17 cellular contexts compared by ENCODE assay signal in genomic region chr6:45640811-45641210, GRCh38.
DNase-seq lines count a peak whose midpoint lies in the region; ATAC-seq, FAIRE-seq and TF ChIP-seq lines count a peak whose summit lies in the region.
"Had no signal": no experiment of that assay in that cellular context is flagged by ENCODE, and none has a peak within 500 bp of the region (broad histone marks: within the 10 kb centered on the region; RNA-seq: fewer than 3 reads in every experiment).

No MANE protein-coding gene starts in this region.

- H3K27ac ChIP-seq in K562 (ENCODE audit: extremely low read depth, low read depth, low read length) (no peak overlapping the region), body of pancreas (no peak overlapping the region)
- H3K27ac ChIP-seq: BLaER1 treated with 17β-estradiol and CSF1 and Interleukin-3, amounts not matched to agents 10 nM and 100 nM had no signal

- 7% methylated on average over 13 of the region's 13 CpGs for WGBS in K562 (ENCODE audit: insufficient coverage, low coverage, missing lambda C conversion rate)
- 87% methylated on average over 11 to 13 of the region's 13 CpGs for WGBS in body of pancreas, 2 donors

- no peak overlapping the region for H3K9ac ChIP-seq in K562 (ENCODE audit: insufficient read depth in 1 of 2, low read depth in 2 of 2, low read length in 2 of 2)
- H3K9ac ChIP-seq: BLaER1 treated with 17β-estradiol and CSF1 and Interleukin-3, amounts not matched to agents 10 nM and 100 nM had no signal

- CTCF ChIA-PET in K562 (lab: Yijun Ruan, JAX; ENCODE audit: low intra/inter-chr PET ratio): no interaction called here

- H3K4me3 ChIP-seq in K562: no peak overlapping the region
- no peak overlapping the region for H3K4me3 ChIP-seq in body of pancreas
- H3K4me3 ChIP-seq: BLaER1 treated with 17β-estradiol and CSF1 and Interleukin-3, amounts not matched to agents 10 nM and 100 nM; GM12878; GM23338 had no signal

- intact Hi-C loops in K562 (cut with micrococcal nuclease) (loop anchor here (10.0 kb wide), 1 partner anchor 284 kb away; no protein-coding TSS in a partner anchor), body of pancreas (cut with DNase I) (no loop called here)

- no peak for FAIRE-seq in K562 (lab: Jason Lieb, UNC)
- FAIRE-seq: GM12878, HepG2 had no signal

- no peaks in the 10 kb centered on the region for H4K20me1 ChIP-seq in K562 (replicated peaks; ENCODE audit: control insufficient read depth, insufficient read depth, low read length)
- H4K20me1 ChIP-seq: BLaER1 treated with 17β-estradiol and CSF1 and Interleukin-3, amounts not matched to agents 10 nM and 100 nM had no signal

- POLR2A ChIA-PET in K562 (lab: Yijun Ruan, JAX): no interaction called here

- in situ Hi-C loops in K562 (cut with MboI): no loop called here

- no peaks in the 10 kb centered on the region for H3K79me2 ChIP-seq in K562 (ENCODE audit: control insufficient read depth, insufficient read depth, low read length)

- H3K4me1 ChIP-seq in K562 (replicated peaks in 1 of 2; ENCODE audit: control insufficient read depth in 2 of 2, insufficient read depth in 2 of 2, low read length in 2 of 2) (no peaks in the 10 kb centered on the region), body of pancreas (no peaks in the 10 kb centered on the region)

- H3K4me3 Mint-ChIP-seq in osteocyte (ENCODE audit: unreplicated experiment): no peak overlapping the region
- H3K4me3 Mint-ChIP-seq: B cell; CD8-positive, alpha-beta T cell; GM23338; HFFc6 had no signal

- no TSS peak for BruUV-seq in K562 (replicated peaks; lab: Mats Ljungman, UMichigan)

- H3K9me3 ChIP-seq in K562 (replicated peaks; ENCODE audit: control insufficient read depth, insufficient read depth, low read depth, low read length) (no peaks in the 10 kb centered on the region), body of pancreas (no peaks in the 10 kb centered on the region)
- H3K9me3 ChIP-seq: BLaER1 treated with 17β-estradiol and CSF1 and Interleukin-3, amounts not matched to agents 10 nM and 100 nM had no signal

- H3K27me3 Mint-ChIP-seq in osteocyte (ENCODE audit: unreplicated experiment): no peaks in the 10 kb centered on the region

- peak overlapping the region; percentile 57 for H3K27ac Mint-ChIP-seq in osteocyte (ENCODE audit: unreplicated experiment)
- H3K27ac Mint-ChIP-seq: B cell; CD8-positive, alpha-beta T cell; GM23338; HFFc6 had no signal

- no peak overlapping the region for H2AFZ ChIP-seq in K562 (ENCODE audit: low read depth, low read length)

- TF ChIP-seq POLR2A in K562 (conservative IDR thresholded peaks at IDR 0.05) (no peak), body of pancreas (IDR thresholded peaks at IDR 0.05) (no peak)

- TF ChIP-seq RAD21 in K562 (CRISPR knock-in tag; conservative IDR thresholded peaks at IDR 0.05 in 1 of 2, IDR thresholded peaks at IDR 0.05 in 1 of 2): no peak

- H3K4me1 Mint-ChIP-seq in osteocyte (ENCODE audit: unreplicated experiment): peaks cover 34% of the 10 kb centered on the region

- ATAC-seq in K562 (peak; percentile 43; the same call in 2 of the 3 replicates), HG02973 (IDR thresholded peaks at IDR 0.05; ENCODE audit: unreplicated experiment) (no peak), body of pancreas (no peak)
- ATAC-seq: CD8-positive, alpha-beta T cell; GM12878; GM23338; HCT116; HepG2 had no signal

- DNase-seq in K562 (ENCODE audit: extremely low read depth in 1 of 4, low spot score in 3 of 4) (no peak), islet precursor cell (peak; percentile 62), osteocyte (ENCODE audit: extremely low spot score, unreplicated experiment) (no peak), NCI-H526 (lab: John Stamatoyannopoulos, UW) (no peak), body of pancreas (no peak)
- DNase-seq: Calu3; CD8-positive, alpha-beta T cell; DMS79 treated with DMSO at 0.1 percent for 48 hours; H7 had no signal

- no peaks in the 10 kb centered on the region for H3K36me3 Mint-ChIP-seq in osteocyte (ENCODE audit: unreplicated experiment)
- H3K36me3 Mint-ChIP-seq: CD8-positive, alpha-beta T cell had no signal

- no peak for TF ChIP-seq EP300 in K562 (IDR thresholded peaks at IDR 0.05; ENCODE audit: low read length)

- no peaks in the 10 kb centered on the region for H3K9me3 Mint-ChIP-seq in osteocyte (ENCODE audit: unreplicated experiment)
- H3K9me3 Mint-ChIP-seq: CD8-positive, alpha-beta T cell; HFFc6 had no signal

- no peaks in the 10 kb centered on the region for H3K36me3 ChIP-seq in K562 (ENCODE audit: control insufficient read depth, insufficient read depth, low read length)
- H3K36me3 ChIP-seq in body of pancreas (replicated peaks in 1 of 2; ENCODE audit: insufficient read depth in 1 of 2, low read depth in 2 of 2): no peaks in the 10 kb centered on the region
- H3K36me3 ChIP-seq: BLaER1 treated with 17β-estradiol and CSF1 and Interleukin-3, amounts not matched to agents 10 nM and 100 nM had no signal

- H3K4me2 ChIP-seq in K562 (ENCODE audit: insufficient read depth, low read length): no peak overlapping the region
- H3K4me2 ChIP-seq: BLaER1 treated with 17β-estradiol and CSF1 and Interleukin-3, amounts not matched to agents 10 nM and 100 nM; GM23338 had no signal

- H3K27me3 ChIP-seq in K562 (ENCODE audit: control insufficient read depth in 2 of 2, insufficient read depth in 2 of 2, low read length in 2 of 2): peaks cover 36 to 44% of the 10 kb centered on the region in 2 experiments
- no peaks in the 10 kb centered on the region for H3K27me3 ChIP-seq in body of pancreas
- H3K27me3 ChIP-seq: BLaER1 treated with 17β-estradiol and CSF1 and Interleukin-3, amounts not matched to agents 10 nM and 100 nM had no signal

- H3K9me1 ChIP-seq in K562 (ENCODE audit: control insufficient read depth, insufficient read depth, low read length): no peaks in the 10 kb centered on the region

- no peak for TF ChIP-seq CTCF in K562 (IDR thresholded peaks at IDR 0.05 in 2 of 3, conservative IDR thresholded peaks at IDR 0.05 in 1 of 3; ENCODE audit: insufficient read depth in 2 of 3, low read depth in 1 of 3, low read length in 3 of 3)
- no peak for TF ChIP-seq CTCF in osteocyte (IDR thresholded peaks at IDR 0.05)
- no peak for TF ChIP-seq CTCF in body of pancreas (IDR thresholded peaks at IDR 0.05)

TF ChIP-seq in K562, 482 proteins besides CTCF, POLR2A, EP300 and RAD21 (continues in another document):
- TF ChIP-seq ARID4B (CRISPR knock-in tag; IDR thresholded peaks at IDR 0.05) (no peak), NELFE (IDR thresholded peaks at IDR 0.05; ENCODE audit: insufficient read depth, insufficient read length) (no peak), DLX4 (CRISPR knock-in tag; IDR thresholded peaks at IDR 0.05) (no peak)
